Comparison of ENCODE assay signal across 8 cellular contexts in genomic region chr2:170973492-170974303, GRCh38. TPM values are rescaled to one million over a fixed set of nuclear protein-coding genes. Genes with fewer than 3 reads are reported as not detected.
DNase-seq lines count a peak whose midpoint lies in the region; ATAC-seq, FAIRE-seq and TF ChIP-seq lines count a peak whose summit lies in the region.

No MANE protein-coding gene starts in this region.

- peak; percentile 74 for TF ChIP-seq CTCF in LNCaP clone FGC (IDR thresholded peaks at IDR 0.05; ENCODE audit: control insufficient read depth, extremely low read depth, insufficient read depth)
- peak; percentile 94 to 96 (median 95) for TF ChIP-seq CTCF in pancreas (IDR thresholded peaks at IDR 0.05)
- TF ChIP-seq CTCF in tibial artery (IDR thresholded peaks at IDR 0.05): peak; percentile 87 to 96

- H3K27me3 Mint-ChIP-seq in activated naive CD8-positive, alpha-beta T cell treated with anti-CD3 and anti-CD28 coated beads for 36 hours: no peaks in the 10 kb centered on the region

- H3K27ac Mint-ChIP-seq in activated naive CD8-positive, alpha-beta T cell treated with anti-CD3 and anti-CD28 coated beads for 36 hours: peak overlapping the region; percentile 66

- 4 to 7% methylated on average over 52 to 67 of the region's 67 CpGs for WGBS in pancreas, 2 donors

- H3K4me1 ChIP-seq in pancreas (peaks cover 0 to 7% (median 0%) of the 10 kb centered on the region in 3 donors), tibial artery (peaks cover 0 to 15% (median 7%) of the 10 kb centered on the region in 4 donors)

- H3K36me3 ChIP-seq in pancreas (no peaks in the 10 kb centered on the region), tibial artery (no peaks in the 10 kb centered on the region)

- peak; percentile 99 for ATAC-seq in Right ventricle myocardium superior (ENCODE audit: poor library complexity)
- peak; percentile 95 to 99 (median 96) for ATAC-seq in pancreas

- H3K4me1 Mint-ChIP-seq in activated naive CD8-positive, alpha-beta T cell treated with anti-CD3 and anti-CD28 coated beads for 36 hours: peaks cover 8% of the 10 kb centered on the region

- H3K27ac ChIP-seq in pancreas (peak overlapping the region; percentile 15 to 77 (median 55)), tibial artery (peak overlapping the region; percentile 75 to 77)

- H3K9me3 ChIP-seq in pancreas: no peaks in the 10 kb centered on the region
- H3K9me3 ChIP-seq in tibial artery: no peaks in the 10 kb centered on the region

- intact Hi-C loops in Right ventricle myocardium superior (cut with DNase I) (loop anchor here (5.0 kb wide), 2 partner anchors 189 to 444 kb away; partner anchors contain the start of gene TLK1), pancreas (cut with DNase I) (loop anchor here in 1 of 3 donors (5.0 kb wide), 1 partner anchor 184 kb away; no protein-coding TSS in a partner anchor), tibial artery (cut with DNase I; ENCODE audit: low total_unique reads) (loop anchor here (1.0 to 5.0 kb wide), 4 partner anchors 41 to 459 kb away; partner anchors contain the start of genes DCAF17, METTL8 and TLK1)

- DNase-seq in GM03348 (ENCODE audit: low spot score): peak; percentile 99
- DNase-seq in H4 (ENCODE audit: low spot score): peak; percentile 77
- peak; percentile 58 for DNase-seq in LNCaP clone FGC (ENCODE audit: low read depth)
- peak; percentile 58 for DNase-seq in SKM-1 (lab: John Stamatoyannopoulos, UW; ENCODE audit: unreplicated experiment)
- peak; percentile 90 for DNase-seq in activated naive CD8-positive, alpha-beta T cell treated with anti-CD3 and anti-CD28 coated beads for 36 hours
- DNase-seq in Right ventricle myocardium superior: peak; percentile 92
- peak; percentile 85 to 97 (median 94) for DNase-seq in pancreas
- DNase-seq in tibial artery: peak; percentile 74 to 89

- H3K9me3 Mint-ChIP-seq in activated naive CD8-positive, alpha-beta T cell treated with anti-CD3 and anti-CD28 coated beads for 36 hours: no peaks in the 10 kb centered on the region

- no peaks in the 10 kb centered on the region for H3K36me3 Mint-ChIP-seq in activated naive CD8-positive, alpha-beta T cell treated with anti-CD3 and anti-CD28 coated beads for 36 hours

- H3K4me3 Mint-ChIP-seq in activated naive CD8-positive, alpha-beta T cell treated with anti-CD3 and anti-CD28 coated beads for 36 hours: peak overlapping the region; percentile 74

- H3K4me3 ChIP-seq in LNCaP clone FGC (ENCODE audit: low read depth, low read length) (peak overlapping the region; percentile 37), pancreas (peak overlapping the region; percentile 57 to 82 (median 66)), tibial artery (peak overlapping the region; percentile 64 to 84)

- H3K27me3 ChIP-seq in pancreas (no peaks in the 10 kb centered on the region), tibial artery (no peaks in the 10 kb centered on the region)

- FAIRE-seq in pancreas (lab: Jason Lieb, UNC): no peak

RNA-seq across cellular contexts. Expression of gene GORASP2, which starts 44.6 kb away (rescaled TPM):
- total RNA-seq in H4 (2014; rRNA removed; shearing (Covaris generic)): 29.8 and 42.3 TPM in 2 replicates
- 10 to 100 TPM; 84.5 to 95.0 TPM for total RNA-seq in activated naive CD8-positive, alpha-beta T cell treated with anti-CD3 and anti-CD28 coated beads for 36 hours
- 53.2 TPM for total RNA-seq in Right ventricle myocardium superior
- total RNA-seq in pancreas: 10 to 100 TPM; 35.8 to 52.4 (median 45.8) TPM
- 10 to 100 TPM; 22.6 to 31.4 TPM for polyA plus RNA-seq in pancreas

Comparison
In these comparisons a context has a peak if more than half of its experiments do, and no peak if none do; other contexts are left out.
1. Peak in every context shown above with its lines: DNase-seq, ATAC-seq, H3K4me3 ChIP-seq and H3K27ac ChIP-seq.